20 cellular contexts compared by ENCODE assay signal in genomic region chr18:72985686-72986085, GRCh38.
DNase-seq lines count a peak whose midpoint lies in the region; ATAC-seq and TF ChIP-seq lines count a peak whose summit lies in the region.
"Had no signal": no experiment of that assay in that cellular context is flagged by ENCODE, and none has a peak within 500 bp of the region (broad histone marks: within the 10 kb centered on the region; RNA-seq: fewer than 3 reads in every experiment).

No MANE protein-coding gene starts in this region.

- H3K4me1 ChIP-seq in GM23338 (ENCODE audit: insufficient read depth): no peaks in the 10 kb centered on the region
- H3K4me1 ChIP-seq in foreskin keratinocyte: no peaks in the 10 kb centered on the region
- no peaks in the 10 kb centered on the region for H3K4me1 ChIP-seq in prostate gland (replicated peaks)
- H3K4me1 ChIP-seq: right atrium auricular region had no signal

- intact Hi-C loops in activated CD8-positive, alpha-beta T cell treated with anti-CD3 and anti-CD28 coated beads for 36 hours (cut with micrococcal nuclease): no loop called here
- intact Hi-C loops in prostate gland (cut with DNase I): no loop called here

- no peak for TF ChIP-seq CTCF in activated CD8-positive, alpha-beta T cell treated with anti-CD3 and anti-CD28 coated beads for 36 hours (IDR thresholded peaks at IDR 0.05)
- TF ChIP-seq CTCF in GM23338 (conservative IDR thresholded peaks at IDR 0.05; ENCODE audit: low read depth in 2 of 2) (no peak), foreskin keratinocyte (conservative IDR thresholded peaks at IDR 0.05) (no peak), prostate gland (IDR thresholded peaks at IDR 0.05) (no peak)

- H3K27ac Mint-ChIP-seq in activated CD8-positive, alpha-beta T cell treated with anti-CD3 and anti-CD28 coated beads for 36 hours: no peak overlapping the region
- H3K27ac Mint-ChIP-seq in activated CD8-positive, alpha-beta T cell treated with anti-CD3 and anti-CD28 coated beads, Interleukin-2, amount 10 ng/mL, durations not matched to agents 7 days and 5 days: no peak overlapping the region
- no peak overlapping the region for H3K27ac Mint-ChIP-seq in GM23338
- H3K27ac Mint-ChIP-seq: activated B cell treated with CpG ODN at 0.5 μM for 24 hours; stimulated activated naive CD8-positive, alpha-beta T cell treated with anti-CD3 and anti-CD28 coated beads, Interleukin-15, Interleukin-2, amounts not matched to agents 100 ng/mL and 50 ng/mL, for 24 hours; type B pancreatic cell had no signal

- no peaks in the 10 kb centered on the region for H3K36me3 Mint-ChIP-seq in activated CD8-positive, alpha-beta T cell treated with anti-CD3 and anti-CD28 coated beads for 36 hours (ENCODE audit: low read depth)
- no peaks in the 10 kb centered on the region for H3K36me3 Mint-ChIP-seq in activated CD8-positive, alpha-beta T cell treated with anti-CD3 and anti-CD28 coated beads, Interleukin-2, amount 10 ng/mL, durations not matched to agents 7 days and 5 days (ENCODE audit: low read depth)
- no peaks in the 10 kb centered on the region for H3K36me3 Mint-ChIP-seq in GM23338 (ENCODE audit: low read depth)
- H3K36me3 Mint-ChIP-seq: type B pancreatic cell had no signal

- peak; percentile 34 for ATAC-seq in activated CD8-positive, alpha-beta T cell treated with anti-CD3 and anti-CD28 coated beads for 36 hours
- no peak for ATAC-seq in activated CD8-positive, alpha-beta T cell treated with anti-CD3 and anti-CD28 coated beads, Interleukin-2, amount 10 ng/mL, durations not matched to agents 7 days and 5 days
- ATAC-seq in GM23338 (no peak), HG03457 (IDR thresholded peaks at IDR 0.05; ENCODE audit: unreplicated experiment) (peak; percentile 76), foreskin keratinocyte (peak; percentile 10)
- ATAC-seq: left colon had no signal

- no peaks in the 10 kb centered on the region for H3K4me1 Mint-ChIP-seq in activated CD8-positive, alpha-beta T cell treated with anti-CD3 and anti-CD28 coated beads for 36 hours (ENCODE audit: low read depth)
- no peaks in the 10 kb centered on the region for H3K4me1 Mint-ChIP-seq in activated CD8-positive, alpha-beta T cell treated with anti-CD3 and anti-CD28 coated beads, Interleukin-2, amount 10 ng/mL, durations not matched to agents 7 days and 5 days (ENCODE audit: low read depth)
- no peaks in the 10 kb centered on the region for H3K4me1 Mint-ChIP-seq in GM23338
- H3K4me1 Mint-ChIP-seq: activated B cell treated with CpG ODN at 0.5 μM for 24 hours had no signal

- no peak overlapping the region for H3K4me3 ChIP-seq in GM23338
- no peak overlapping the region for H3K4me3 ChIP-seq in prostate gland
- H3K4me3 ChIP-seq: right atrium auricular region had no signal

- H3K27ac ChIP-seq in GM23338 (ENCODE audit: low read depth) (no peak overlapping the region), foreskin keratinocyte (peak overlapping the region; percentile 22), prostate gland (no peak overlapping the region)
- H3K27ac ChIP-seq: 22Rv1, C4-2B, right atrium auricular region had no signal

- 0 out of 2 replicates have a peak overlapping the region, but pooled peaks have one; percentile 35 for H2AFZ ChIP-seq in GM23338

- no peaks in the 10 kb centered on the region for H3K9me2 ChIP-seq in GM23338 (ENCODE audit: insufficient read depth)

- H3K9me3 ChIP-seq in prostate gland: no peaks in the 10 kb centered on the region

- no peaks in the 10 kb centered on the region for H3K27me3 ChIP-seq in GM23338 (ENCODE audit: insufficient read depth)
- H3K27me3 ChIP-seq in foreskin keratinocyte: no peaks in the 10 kb centered on the region
- no peaks in the 10 kb centered on the region for H3K27me3 ChIP-seq in prostate gland (replicated peaks; ENCODE audit: insufficient read depth)
- H3K27me3 ChIP-seq: right atrium auricular region had no signal

- CTCF ChIA-PET in activated CD8-positive, alpha-beta T cell treated with anti-CD3 and anti-CD28 coated beads for 36 hours (lab: Charles Lee): no interaction called here
- CTCF ChIA-PET in activated CD8-positive, alpha-beta T cell treated with anti-CD3 and anti-CD28 coated beads, Interleukin-2, amount 10 ng/mL, durations not matched to agents 7 days and 5 days (lab: Charles Lee): no interaction called here

- 66% methylated on average over 2 of the region's 2 CpGs for WGBS in prostate gland

- no peaks in the 10 kb centered on the region for H3K79me2 ChIP-seq in GM23338 (replicated peaks; ENCODE audit: insufficient read depth)

- no peaks in the 10 kb centered on the region for H4K20me1 ChIP-seq in GM23338 (replicated peaks; ENCODE audit: insufficient read depth)

- no peaks in the 10 kb centered on the region for H3K27me3 Mint-ChIP-seq in activated CD8-positive, alpha-beta T cell treated with anti-CD3 and anti-CD28 coated beads for 36 hours
- no peaks in the 10 kb centered on the region for H3K27me3 Mint-ChIP-seq in activated CD8-positive, alpha-beta T cell treated with anti-CD3 and anti-CD28 coated beads, Interleukin-2, amount 10 ng/mL, durations not matched to agents 7 days and 5 days (ENCODE audit: low read depth)
- H3K27me3 Mint-ChIP-seq in GM23338 (ENCODE audit: insufficient read depth, low read depth, poor library complexity): no peaks in the 10 kb centered on the region
- H3K27me3 Mint-ChIP-seq: activated B cell treated with CpG ODN at 0.5 μM for 24 hours; stimulated activated naive CD8-positive, alpha-beta T cell treated with anti-CD3 and anti-CD28 coated beads, Interleukin-15, Interleukin-2, amounts not matched to agents 100 ng/mL and 50 ng/mL, for 24 hours; type B pancreatic cell had no signal

- no peaks in the 10 kb centered on the region for H3K36me3 ChIP-seq in GM23338 (ENCODE audit: insufficient read depth)
- no peaks in the 10 kb centered on the region for H3K36me3 ChIP-seq in prostate gland
- H3K36me3 ChIP-seq: right atrium auricular region had no signal

- H3K4me3 Mint-ChIP-seq in activated CD8-positive, alpha-beta T cell treated with anti-CD3 and anti-CD28 coated beads for 36 hours: no peak overlapping the region
- H3K4me3 Mint-ChIP-seq in activated CD8-positive, alpha-beta T cell treated with anti-CD3 and anti-CD28 coated beads, Interleukin-2, amount 10 ng/mL, durations not matched to agents 7 days and 5 days: no peak overlapping the region
- no peak overlapping the region for H3K4me3 Mint-ChIP-seq in GM23338
- H3K4me3 Mint-ChIP-seq: activated B cell treated with CpG ODN at 0.5 μM for 24 hours; stimulated activated naive CD8-positive, alpha-beta T cell treated with anti-CD3 and anti-CD28 coated beads, Interleukin-15, Interleukin-2, amounts not matched to agents 100 ng/mL and 50 ng/mL, for 24 hours; type B pancreatic cell had no signal

- no peaks in the 10 kb centered on the region for H3F3A ChIP-seq in GM23338 (replicated peaks; ENCODE audit: low read depth)

- DNase-seq in activated CD8-positive, alpha-beta T cell treated with anti-CD3 and anti-CD28 coated beads for 36 hours: peak; percentile 5
- DNase-seq in activated CD8-positive, alpha-beta T cell treated with anti-CD3 and anti-CD28 coated beads, Interleukin-2, amount 10 ng/mL, durations not matched to agents 7 days and 5 days: no peak
- DNase-seq in GM23338 (ENCODE audit: low spot score) (no peak), foreskin keratinocyte (no peak), prostate gland (ENCODE audit: low spot score) (no peak), DMS53 treated with DMSO at 0.1 percent for 48 hours (lab: John Stamatoyannopoulos, UW; ENCODE audit: unreplicated experiment) (no peak), SIG-M5 (lab: John Stamatoyannopoulos, UW) (no peak)
- DNase-seq: activated B cell treated with CpG ODN at 0.5 μM for 24 hours; activated effector memory CD4-positive, alpha-beta T cell treated with anti-CD3 and anti-CD28 coated beads, Interleukin-2, amount 50 U/mL, for 16 hours; anterior cingulate cortex; Karpas-422; left colon; NCI-H1694; SHP77 treated with DMSO at 0.1 percent for 48 hours had no signal

- POLR2A ChIA-PET in activated CD8-positive, alpha-beta T cell treated with anti-CD3 and anti-CD28 coated beads for 36 hours (lab: Charles Lee): no interaction called here
- POLR2A ChIA-PET in activated CD8-positive, alpha-beta T cell treated with anti-CD3 and anti-CD28 coated beads, Interleukin-2, amount 10 ng/mL, durations not matched to agents 7 days and 5 days (lab: Charles Lee): no interaction called here

- no peak for TF ChIP-seq POLR2A in prostate gland (IDR thresholded peaks at IDR 0.05)

- no peak overlapping the region for H3K4me2 ChIP-seq in GM23338

- H3K9me3 Mint-ChIP-seq in activated CD8-positive, alpha-beta T cell treated with anti-CD3 and anti-CD28 coated beads for 36 hours: peaks cover 10% of the 10 kb centered on the region
- H3K9me3 Mint-ChIP-seq in activated CD8-positive, alpha-beta T cell treated with anti-CD3 and anti-CD28 coated beads, Interleukin-2, amount 10 ng/mL, durations not matched to agents 7 days and 5 days (ENCODE audit: insufficient read depth): peaks cover 9% of the 10 kb centered on the region
- no peaks in the 10 kb centered on the region; the same call in 2 of the 3 replicates for H3K9me3 Mint-ChIP-seq in GM23338
- H3K9me3 Mint-ChIP-seq: type B pancreatic cell had no signal

TF ChIP-seq in GM23338, 12 proteins besides CTCF, POLR2A, EP300 and RAD21 (continues in another document):
- TF ChIP-seq ZNF331 (CRISPR knock-in tag; IDR thresholded peaks at IDR 0.05; ENCODE audit: low read depth) (no peak), POLR2AphosphoS5 (IDR thresholded peaks at IDR 0.05; ENCODE audit: low read depth) (no peak), ZNF114 (CRISPR knock-in tag; IDR thresholded peaks at IDR 0.05) (no peak), STAT1 (IDR thresholded peaks at IDR 0.05; ENCODE audit: unreplicated experiment) (no peak)

Comparison
In these comparisons a context has a peak if more than half of its experiments do, and no peak if none do; other contexts are left out.
1. ATAC-seq: peak in activated CD8-positive, alpha-beta T cell treated with anti-CD3 and anti-CD28 coated beads for 36 hours (single experiment), HG03457 (single experiment) and foreskin keratinocyte (single experiment); none in activated CD8-positive, alpha-beta T cell treated with anti-CD3 and anti-CD28 coated beads, Interleukin-2, amount 10 ng/mL, durations not matched to agents 7 days and 5 days (single experiment) and GM23338 (single experiment).